In genomic region chr1:200373811-200374231, GRCh38 we compare ENCODE assay signal across 14 cellular contexts. TPM values are rescaled to one million over a fixed set of nuclear protein-coding genes. Genes with fewer than 3 reads are reported as not detected.
DNase-seq lines count a peak whose midpoint lies in the region; ATAC-seq, FAIRE-seq and TF ChIP-seq lines count a peak whose summit lies in the region.
"Had no signal": no experiment of that assay in that cellular context is flagged by ENCODE, and none has a peak within 500 bp of the region (broad histone marks: within the 10 kb centered on the region; RNA-seq: fewer than 3 reads in every experiment).

No MANE protein-coding gene starts in this region.

- in situ Hi-C loops in Panc1 (cut with HindIII; ENCODE audit: low pct_unique_long_range_greater_than_20kb, low sequenced_read_pairs): no loop called here

- CTCF ChIA-PET in Panc1 (lab: Charles Lee): no interaction called here

- peak overlapping the region in 1 of 2 experiments; percentile 27; a peak in 2 of 4 replicates for H3K4me3 ChIP-seq in Panc1 (ENCODE audit: low read depth in 2 of 2, low read length in 2 of 2)
- peak overlapping the region; percentile 23; the same call in 1 of the 2 replicates for H3K4me3 ChIP-seq in iPS DF 6.9 (ENCODE audit: low read length)
- H3K4me3 ChIP-seq in kidney (ENCODE audit: low read length in 2 of 2): no peak overlapping the region
- H3K4me3 ChIP-seq: BLaER1 treated with 17β-estradiol and CSF1 and Interleukin-3, amounts not matched to agents 10 nM and 100 nM; MG63 had no signal

- intact Hi-C loops in Panc1 (cut with micrococcal nuclease; ENCODE audit: unreplicated experiment): no loop called here
- intact Hi-C loops in kidney (cut with DNase I): no loop called here

- H3K36me3 ChIP-seq in Panc1 (ENCODE audit: control insufficient read depth, insufficient read depth, low read length) (no peaks in the 10 kb centered on the region), iPS DF 6.9 (ENCODE audit: control insufficient read depth, insufficient read depth, low read length) (no peaks in the 10 kb centered on the region), kidney (ENCODE audit: control insufficient read depth in 1 of 2, insufficient read depth in 2 of 2, low read length in 2 of 2) (peaks cover 0 to 2% of the 10 kb centered on the region in 2 donors)
- H3K36me3 ChIP-seq: MG63 had no signal

- peaks cover 58% of the 10 kb centered on the region for H3K4me1 ChIP-seq in Panc1 (ENCODE audit: control insufficient read depth, insufficient read depth, low read length)
- peaks cover 2% of the 10 kb centered on the region; the same call in 1 of the 2 replicates for H3K4me1 ChIP-seq in iPS DF 6.9 (ENCODE audit: control insufficient read depth, insufficient read depth, low read length)
- no peaks in the 10 kb centered on the region for H3K4me1 ChIP-seq in kidney (ENCODE audit: control insufficient read depth in 1 of 2, insufficient read depth in 1 of 2, low read depth in 1 of 2, low read length in 2 of 2)

- H3K9me3 ChIP-seq in Panc1 (ENCODE audit: control insufficient read depth, insufficient read depth, low read depth, low read length): no peaks in the 10 kb centered on the region
- H3K9me3 ChIP-seq in iPS DF 6.9 (ENCODE audit: control insufficient read depth, insufficient read depth, low read length): no peaks in the 10 kb centered on the region
- H3K9me3 ChIP-seq in kidney (ENCODE audit: control insufficient read depth in 1 of 2, low read length in 2 of 2): no peaks in the 10 kb centered on the region
- H3K9me3 ChIP-seq: BLaER1 treated with 17β-estradiol and CSF1 and Interleukin-3, amounts not matched to agents 10 nM and 100 nM; MG63 had no signal

- no TSS peak for BruUV-seq in Panc1 (replicated peaks; lab: Mats Ljungman, UMichigan)

- no peaks in the 10 kb centered on the region for H3K27me3 ChIP-seq in Panc1 (ENCODE audit: control insufficient read depth, insufficient read depth, low read length)
- H3K27me3 ChIP-seq in iPS DF 6.9 (ENCODE audit: control insufficient read depth, insufficient read depth, low read length): no peaks in the 10 kb centered on the region
- H3K27me3 ChIP-seq: BLaER1 treated with 17β-estradiol and CSF1 and Interleukin-3, amounts not matched to agents 10 nM and 100 nM; MG63 had no signal

- peak overlapping the region; percentile 91 for H3K27ac ChIP-seq in Panc1 (ENCODE audit: low read length)
- no peak overlapping the region for H3K27ac ChIP-seq in iPS DF 6.9 (ENCODE audit: low read length)
- no peak overlapping the region for H3K27ac ChIP-seq in kidney (ENCODE audit: low read depth in 2 of 2, low read length in 2 of 2)
- H3K27ac ChIP-seq: BLaER1 treated with 17β-estradiol and CSF1 and Interleukin-3, amounts not matched to agents 10 nM and 100 nM had no signal

- TF ChIP-seq CTCF in Panc1 (IDR thresholded peaks at IDR 0.05) (no peak), kidney (IDR thresholded peaks at IDR 0.05; ENCODE audit: borderline replicate concordance, extremely low read depth, insufficient read depth) (no peak)

- WGBS in iPS DF 6.9 (ENCODE audit: insufficient coverage, insufficient read length): no CpG with 5 or more reads among the region's 5 CpGs

- DNase-seq in Panc1 (ENCODE audit: low read depth, low spot score) (no peak), iPS DF 6.9 (ENCODE audit: low read depth, low spot score) (no peak), putamen (ENCODE audit: low spot score) (peak; percentile 87), NCI-H345 (lab: John Stamatoyannopoulos, UW) (no peak), kidney (no peak), NCI-H1694 (lab: John Stamatoyannopoulos, UW) (no peak)
- DNase-seq: activated CD4-positive, alpha-beta memory T cell treated with anti-CD3 and anti-CD28 coated beads, Interleukin-2, amount 10 ng/mL, durations not matched to agents 7 days and 5 days; activated naive CD4-positive, alpha-beta T cell; MG63; RPMI8226 had no signal

- no peak overlapping the region for H3K9ac ChIP-seq in kidney (ENCODE audit: low read length in 2 of 2)
- H3K9ac ChIP-seq: BLaER1 treated with 17β-estradiol and CSF1 and Interleukin-3, amounts not matched to agents 10 nM and 100 nM had no signal

- ATAC-seq in GM19023 (IDR thresholded peaks at IDR 0.05; ENCODE audit: unreplicated experiment): peak; percentile 50
- no peak for ATAC-seq in Panc1
- ATAC-seq in GM21528 (IDR thresholded peaks at IDR 0.05; ENCODE audit: low FRiP score, unreplicated experiment): no peak

- no peak for FAIRE-seq in kidney (lab: Jason Lieb, UNC)
- FAIRE-seq: G401.6 had no signal

- POLR2A ChIA-PET in Panc1 (lab: Charles Lee): no interaction called here

RNA-seq across cellular contexts. Expression of gene ZNF281, which starts 36.0 kb away (rescaled TPM):
- total RNA-seq in Panc1 (2021; ENCODE audit: unreplicated experiment) (34.2 TPM), kidney (13.1 TPM)
- polyA plus RNA-seq in Panc1 (2012; ENCODE audit: insufficient read length): 18.4 TPM
- polyA plus RNA-seq in kidney (ENCODE audit: insufficient read depth, low read depth, low replicate concordance): 4.0 TPM
